ENCODE assay signal across 11 cellular contexts in genomic region chr2:237490009-237490804, GRCh38. TPM values are rescaled to one million over a fixed set of nuclear protein-coding genes. Genes with fewer than 3 reads are reported as not detected.
DNase-seq lines count a peak whose midpoint lies in the region; TF ChIP-seq lines count a peak whose summit lies in the region.
"Had no signal": no experiment of that assay in that cellular context is flagged by ENCODE, and none has a peak within 500 bp of the region (broad histone marks: within the 10 kb centered on the region; RNA-seq: fewer than 3 reads in every experiment).

No MANE protein-coding gene starts in this region.

- H3K27me3 ChIP-seq in iPS-20b (ENCODE audit: insufficient read depth, low read length), result peaks cover 47% of the 10 kb centered on the region

- no peak for TF ChIP-seq CTCF in astrocyte of the cerebellum (IDR thresholded peaks at IDR 0.05; ENCODE audit: low read depth, low read length, missing control alignments)
- TF ChIP-seq CTCF in foreskin fibroblast (IDR thresholded peaks at IDR 0.05; ENCODE audit: low read depth, low read length), result no peak
- no peak for TF ChIP-seq CTCF in OCI-LY7 (conservative IDR thresholded peaks at IDR 0.05; ENCODE audit: low read length)

- H3K4me3 ChIP-seq in astrocyte of the cerebellum (ENCODE audit: low read depth, low read length) (peak overlapping the region; percentile 90), iPS-20b (ENCODE audit: low read length) (peak overlapping the region; percentile 14; the same call in 1 of the 2 replicates), skin epidermis (no peak overlapping the region), foreskin fibroblast (ENCODE audit: low read depth in 1 of 2, low read length in 2 of 2) (no peak overlapping the region), OCI-LY7 (ENCODE audit: low read depth, low read length, poor library complexity, severe bottlenecking) (no peak overlapping the region)

- no peaks in the 10 kb centered on the region for H4K20me1 ChIP-seq in OCI-LY7 (ENCODE audit: insufficient read depth, low read length)

- in situ Hi-C loops in astrocyte of the cerebellum (cut with HindIII; ENCODE audit: low sequenced_read_pairs), result no loop called here

- POLR2A ChIA-PET in OCI-LY7 (lab: Charles Lee), result no interaction called here

- intact Hi-C loops in OCI-LY7 (cut with micrococcal nuclease; ENCODE audit: unreplicated experiment), result no loop called here

- BruUV-seq in OCI-LY7 (replicated peaks; lab: Mats Ljungman, UMichigan), result no TSS peak

- DNase-seq in HPDE6-E6E7 (ENCODE audit: extremely low spot score), result peak; percentile 64
- DNase-seq in astrocyte of the cerebellum (ENCODE audit: low read depth), result no peak
- no peak for DNase-seq in foreskin fibroblast
- DNase-seq in HK-2 (ENCODE audit: unreplicated experiment), result no peak
- no peak for DNase-seq in OCI-LY7 (ENCODE audit: low spot score)
- DNase-seq in islet precursor cell, result no peak
- DNase-seq: activated CD4-positive, alpha-beta T cell treated with anti-CD3 and anti-CD28 coated beads for 48 hours; naive thymus-derived CD8-positive, alpha-beta T cell; NCI-H526 had no signal

- H3K4me1 ChIP-seq in iPS-20b (ENCODE audit: insufficient read depth, low read length) (peaks cover 12% of the 10 kb centered on the region), OCI-LY7 (ENCODE audit: insufficient read depth, low read length, poor library complexity, severe bottlenecking) (no peaks in the 10 kb centered on the region)

- no peaks in the 10 kb centered on the region for H3K79me2 ChIP-seq in OCI-LY7 (ENCODE audit: insufficient read depth, low read depth, low read length)

- no peaks in the 10 kb centered on the region for H3K9me2 ChIP-seq in OCI-LY7 (ENCODE audit: insufficient read depth, low read length)

- no peak overlapping the region for H2AFZ ChIP-seq in OCI-LY7 (ENCODE audit: low read length)

- H3K27ac ChIP-seq in iPS-20b (ENCODE audit: low read length) (no peak overlapping the region), skin epidermis (peak overlapping the region in 16 of 21 experiments; percentile 6 to 78 (median 36)), OCI-LY7 (ENCODE audit: low read depth, low read length, poor library complexity, severe bottlenecking) (no peak overlapping the region)

- peaks cover 8% of the 10 kb centered on the region for H3K36me3 ChIP-seq in iPS-20b (ENCODE audit: insufficient read depth, low read depth, low read length)
- no peaks in the 10 kb centered on the region for H3K36me3 ChIP-seq in OCI-LY7 (ENCODE audit: insufficient read depth, low read length)

- H3K9ac ChIP-seq in iPS-20b (ENCODE audit: low read depth, low read length), result peak overlapping the region; percentile 29; the same call in 1 of the 2 replicates

- H3K9me3 ChIP-seq in iPS-20b (ENCODE audit: insufficient read depth, low read depth, low read length), result peaks cover 14% of the 10 kb centered on the region
- peaks cover 11% of the 10 kb centered on the region for H3K9me3 ChIP-seq in OCI-LY7 (ENCODE audit: low read length)

- no peak overlapping the region for H3K4me2 ChIP-seq in OCI-LY7 (ENCODE audit: low read length)

- CTCF ChIA-PET in OCI-LY7 (lab: Charles Lee; ENCODE audit: unreplicated experiment), result no interaction called here

RNA-seq across cellular contexts. Expression of gene MLPH, which starts 3.2 kb away (rescaled TPM):
- not detected in 2 replicates for total RNA-seq in OCI-LY7 (2014; rRNA removed; shearing (Covaris generic))
- total RNA-seq in OCI-LY7 (2022), result not detected in 2 replicates
- total RNA-seq: naive thymus-derived CD8-positive, alpha-beta T cell had no signal

Comparison
In these comparisons a context has a peak if more than half of its experiments do, and no peak if none do; other contexts are left out.
1. H3K4me3 ChIP-seq: peak in astrocyte of the cerebellum (single experiment) and iPS-20b (single experiment); none in skin epidermis (0 of 7), foreskin fibroblast (0 of 2) and OCI-LY7 (single experiment).
2. H3K27ac ChIP-seq: peak in skin epidermis (16 of 21); none in iPS-20b (single experiment) and OCI-LY7 (single experiment).